8 cellular contexts compared by ENCODE assay signal in the genomic region with DNA sequence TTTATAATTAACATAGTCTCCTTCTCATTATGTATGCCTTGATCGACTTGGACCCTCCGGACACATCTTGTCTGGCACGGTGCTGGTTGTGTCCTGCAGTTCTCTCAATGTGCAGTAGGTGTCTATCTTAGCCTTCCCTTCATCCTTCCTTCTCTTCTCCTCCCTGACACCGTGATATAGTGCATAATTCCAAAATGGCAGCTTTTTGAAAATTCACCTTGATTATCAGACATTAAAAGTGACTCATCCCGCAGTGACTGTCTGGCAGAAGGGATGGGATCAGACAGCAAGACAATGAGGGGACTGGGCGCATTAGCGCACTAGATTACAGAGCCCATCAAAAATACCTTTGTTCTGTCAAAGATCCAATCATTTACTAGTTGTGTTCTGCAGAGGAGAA.
DNase-seq lines count a peak whose midpoint lies in the region; ATAC-seq and TF ChIP-seq lines count a peak whose summit lies in the region.

No MANE protein-coding gene starts in this region.

- H3K27ac ChIP-seq in cardiac muscle cell (no peak overlapping the region), hepatocyte (no peak overlapping the region), smooth muscle cell (ENCODE audit: low read depth) (no peak overlapping the region)
- H3K27ac ChIP-seq in CD8-positive, alpha-beta T cell (ENCODE audit: low read depth, low read length), result no peak overlapping the region

- H3K9me3 ChIP-seq in cardiac muscle cell (ENCODE audit: low read depth), result no peaks in the 10 kb centered on the region
- H3K9me3 ChIP-seq in hepatocyte (ENCODE audit: low read depth), result no peaks in the 10 kb centered on the region
- H3K9me3 ChIP-seq in smooth muscle cell (replicated peaks; ENCODE audit: low read depth), result no peaks in the 10 kb centered on the region
- H3K9me3 ChIP-seq in CD8-positive, alpha-beta T cell (ENCODE audit: low read length), result no peaks in the 10 kb centered on the region

- H3K4me3 ChIP-seq in cardiac muscle cell (no peak overlapping the region), hepatocyte (no peak overlapping the region), smooth muscle cell (no peak overlapping the region)
- H3K4me3 ChIP-seq in CD8-positive, alpha-beta T cell (ENCODE audit: low read depth, low read length), result no peak overlapping the region

- H3K27me3 Mint-ChIP-seq in activated naive CD8-positive, alpha-beta T cell treated with anti-CD3 and anti-CD28 coated beads, Interleukin-2, amount 50 U/mL, for 24 hours, result no peaks in the 10 kb centered on the region
- H3K27me3 Mint-ChIP-seq in CD8-positive, alpha-beta T cell (ENCODE audit: low read depth), result no peaks in the 10 kb centered on the region

- H3K36me3 Mint-ChIP-seq in activated naive CD8-positive, alpha-beta T cell treated with anti-CD3 and anti-CD28 coated beads, Interleukin-2, amount 50 U/mL, for 24 hours (ENCODE audit: low read depth), result no peaks in the 10 kb centered on the region
- no peaks in the 10 kb centered on the region for H3K36me3 Mint-ChIP-seq in CD8-positive, alpha-beta T cell

- no peak overlapping the region for H3K4me3 Mint-ChIP-seq in activated naive CD8-positive, alpha-beta T cell treated with anti-CD3 and anti-CD28 coated beads, Interleukin-2, amount 50 U/mL, for 24 hours
- H3K4me3 Mint-ChIP-seq in CD8-positive, alpha-beta T cell, result no peak overlapping the region

- H3K4me1 Mint-ChIP-seq in activated naive CD8-positive, alpha-beta T cell treated with anti-CD3 and anti-CD28 coated beads, Interleukin-2, amount 50 U/mL, for 24 hours, result peaks cover 3% of the 10 kb centered on the region
- H3K4me1 Mint-ChIP-seq in CD8-positive, alpha-beta T cell (ENCODE audit: low read depth), result peaks cover 7% of the 10 kb centered on the region

- no peaks in the 10 kb centered on the region for H3K9me2 ChIP-seq in hepatocyte (replicated peaks; ENCODE audit: insufficient read depth)

- H3K27ac Mint-ChIP-seq in activated naive CD8-positive, alpha-beta T cell treated with anti-CD3 and anti-CD28 coated beads, Interleukin-2, amount 50 U/mL, for 24 hours, result no peak overlapping the region
- H3K27ac Mint-ChIP-seq in CD8-positive, alpha-beta T cell, result no peak overlapping the region

- CTCF ChIA-PET in CD8-positive, alpha-beta T cell (lab: Charles Lee), result no interaction called here

- H4K20me1 ChIP-seq in hepatocyte (ENCODE audit: insufficient read depth, poor library complexity, severe bottlenecking) (no peaks in the 10 kb centered on the region), smooth muscle cell (ENCODE audit: low read depth) (no peaks in the 10 kb centered on the region)

- 40% methylated on average over 7 of the region's 7 CpGs for WGBS in hepatocyte (ENCODE audit: low lambda C conversion rate, missing lambda C conversion rate)
- 45% methylated on average over 7 of the region's 7 CpGs for WGBS in smooth muscle cell (ENCODE audit: low lambda C conversion rate)

- H3K36me3 ChIP-seq in cardiac muscle cell (no peaks in the 10 kb centered on the region), hepatocyte (replicated peaks; ENCODE audit: insufficient read depth, low read depth) (no peaks in the 10 kb centered on the region), smooth muscle cell (ENCODE audit: low read depth) (no peaks in the 10 kb centered on the region)
- no peaks in the 10 kb centered on the region for H3K36me3 ChIP-seq in CD8-positive, alpha-beta T cell (ENCODE audit: insufficient read depth, low read length)

- H3K9ac ChIP-seq in smooth muscle cell (ENCODE audit: low read depth), result no peak overlapping the region

- no peaks in the 10 kb centered on the region for H3K4me1 ChIP-seq in cardiac muscle cell (ENCODE audit: low read depth)
- H3K4me1 ChIP-seq in hepatocyte (ENCODE audit: insufficient read depth), result no peaks in the 10 kb centered on the region
- peaks cover 13% of the 10 kb centered on the region for H3K4me1 ChIP-seq in smooth muscle cell (ENCODE audit: low read depth)
- no peaks in the 10 kb centered on the region for H3K4me1 ChIP-seq in CD8-positive, alpha-beta T cell (ENCODE audit: insufficient read depth, low read length)

- H3K4me2 ChIP-seq in hepatocyte (no peak overlapping the region), smooth muscle cell (peak overlapping the region; percentile 56)

- no peaks in the 10 kb centered on the region for H3K9me3 Mint-ChIP-seq in activated naive CD8-positive, alpha-beta T cell treated with anti-CD3 and anti-CD28 coated beads, Interleukin-2, amount 50 U/mL, for 24 hours
- H3K9me3 Mint-ChIP-seq in CD8-positive, alpha-beta T cell, result no peaks in the 10 kb centered on the region

- peak; percentile 45 to 72 for DNase-seq in cardiac muscle cell (ENCODE audit: low read depth in 1 of 2, low spot score in 1 of 2)
- no peak for DNase-seq in left ventricle myocardium superior
- peak; percentile 38 for DNase-seq in NAMALWA (ENCODE audit: low spot score)
- no peak for DNase-seq in activated naive CD8-positive, alpha-beta T cell treated with anti-CD3 and anti-CD28 coated beads, Interleukin-2, amount 50 U/mL, for 24 hours
- DNase-seq in hepatocyte (ENCODE audit: low spot score), result peak; percentile 70
- no peak for DNase-seq in smooth muscle cell (lab: John Stamatoyannopoulos, UW; ENCODE audit: unreplicated experiment)
- no peak for DNase-seq in CD8-positive, alpha-beta T cell

- ATAC-seq in left ventricle myocardium superior (no peak), GM19452 (IDR thresholded peaks at IDR 0.05; ENCODE audit: unreplicated experiment) (no peak)
- peak; percentile 57 for ATAC-seq in activated naive CD8-positive, alpha-beta T cell treated with anti-CD3 and anti-CD28 coated beads, Interleukin-2, amount 50 U/mL, for 24 hours
- ATAC-seq in CD8-positive, alpha-beta T cell, result no peak

- POLR2A ChIA-PET in CD8-positive, alpha-beta T cell (lab: Charles Lee), result no interaction called here

- peak overlapping the region; percentile 58 for H2AFZ ChIP-seq in hepatocyte
- H2AFZ ChIP-seq in smooth muscle cell (ENCODE audit: low read depth), result peak overlapping the region; percentile 61

- no peaks in the 10 kb centered on the region for H3F3A ChIP-seq in smooth muscle cell (ENCODE audit: low read depth)

- H3K79me2 ChIP-seq in hepatocyte (no peaks in the 10 kb centered on the region), smooth muscle cell (ENCODE audit: low read depth) (no peaks in the 10 kb centered on the region)

- TF ChIP-seq CTCF in cardiac muscle cell (IDR thresholded peaks at IDR 0.05; ENCODE audit: low read depth, low read length) (peak; percentile 95), hepatocyte (IDR thresholded peaks at IDR 0.05; ENCODE audit: poor library complexity) (peak; percentile 83), smooth muscle cell (IDR thresholded peaks at IDR 0.05; ENCODE audit: borderline replicate concordance, insufficient read depth, poor library complexity, severe bottlenecking) (peak; percentile 79)
- no peak for TF ChIP-seq CTCF in CD8-positive, alpha-beta T cell (IDR thresholded peaks at IDR 0.05)

- H3K27me3 ChIP-seq in cardiac muscle cell (no peaks in the 10 kb centered on the region), hepatocyte (no peaks in the 10 kb centered on the region), smooth muscle cell (ENCODE audit: low read depth) (no peaks in the 10 kb centered on the region)
- H3K27me3 ChIP-seq in CD8-positive, alpha-beta T cell (ENCODE audit: insufficient read depth, low read length), result no peaks in the 10 kb centered on the region

- intact Hi-C loops in left ventricle myocardium superior (cut with micrococcal nuclease), result no loop called here
- intact Hi-C loops in CD8-positive, alpha-beta T cell (cut with DNase I, micrococcal nuclease), result no loop called here

Comparison
In these comparisons a context has a peak if more than half of its experiments do, and no peak if none do; other contexts are left out.
1. DNase-seq: peak in cardiac muscle cell (2 of 2), NAMALWA (single experiment) and hepatocyte (single experiment); none in left ventricle myocardium superior (single experiment), activated naive CD8-positive, alpha-beta T cell treated with anti-CD3 and anti-CD28 coated beads, Interleukin-2, amount 50 U/mL, for 24 hours (single experiment), smooth muscle cell (single experiment) and CD8-positive, alpha-beta T cell (0 of 7).